9 cellular contexts compared by ENCODE assay signal in genomic region chr7:29177963-29178612, GRCh38. TPM values are rescaled to one million over a fixed set of nuclear protein-coding genes. Genes with fewer than 3 reads are reported as not detected.
DNase-seq lines count a peak whose midpoint lies in the region; ATAC-seq, FAIRE-seq and TF ChIP-seq lines count a peak whose summit lies in the region.
"Had no signal": no experiment of that assay in that cellular context is flagged by ENCODE, and none has a peak within 500 bp of the region (broad histone marks: within the 10 kb centered on the region; RNA-seq: fewer than 3 reads in every experiment).

No MANE protein-coding gene starts in this region.

- intact Hi-C loops in activated naive CD4-positive, alpha-beta T cell treated with anti-CD3 and anti-CD28 coated beads for 36 hours (cut with micrococcal nuclease), result no loop called here
- intact Hi-C loops in mammary epithelial cell (cut with micrococcal nuclease), result no loop called here

- no TSS peak for BruUV-seq in mammary epithelial cell (replicated peaks; lab: Mats Ljungman, UMichigan)

- no peaks in the 10 kb centered on the region for H3K27me3 ChIP-seq in mammary epithelial cell (ENCODE audit: insufficient read depth, low read length)
- H3K27me3 ChIP-seq in mesenchymal stem cell (ENCODE audit: control insufficient read depth in 1 of 2, insufficient read depth in 1 of 2, low read length in 2 of 2), result peaks cover 3 to 9% of the 10 kb centered on the region in 2 experiments

- no peak overlapping the region for H4K8ac ChIP-seq in mesenchymal stem cell (ENCODE audit: low read length)

- in situ Hi-C loops in mammary epithelial cell (cut with MboI; ENCODE audit: low sequenced_read_pairs in 2 of 2), result no loop called here

- no peak overlapping the region for H2BK120ac ChIP-seq in mesenchymal stem cell (ENCODE audit: low read depth, low read length)

- no peak for TF ChIP-seq CTCF in mammary epithelial cell (conservative IDR thresholded peaks at IDR 0.05 in 1 of 2, IDR thresholded peaks at IDR 0.05 in 1 of 2; ENCODE audit: extremely low read depth in 1 of 2, insufficient read depth in 1 of 2, low read depth in 1 of 2, low read length in 2 of 2)

- H3K4ac ChIP-seq in mesenchymal stem cell (ENCODE audit: low read depth in 1 of 2, low read length in 2 of 2), result no peak overlapping the region

- WGBS in mammary epithelial cell (ENCODE audit: low coverage, missing lambda C conversion rate), result 79% methylated on average over 9 of the region's 9 CpGs
- 44% methylated on average over 9 of the region's 9 CpGs for WGBS in mesenchymal stem cell

- H2BK15ac ChIP-seq in mesenchymal stem cell (ENCODE audit: low read depth, poor library complexity, severe bottlenecking), result no peak overlapping the region

- no peak overlapping the region for H3K4me2 ChIP-seq in mammary epithelial cell (ENCODE audit: insufficient read depth, low read depth, low read length)
- H3K4me2 ChIP-seq in mesenchymal stem cell (ENCODE audit: low read length, poor library complexity, severe bottlenecking), result no peak overlapping the region

- H3K4me1 ChIP-seq in mammary epithelial cell (ENCODE audit: insufficient read depth, low read length) (no peaks in the 10 kb centered on the region), mesenchymal stem cell (ENCODE audit: control insufficient read depth, insufficient read depth, low read depth, low read length) (no peaks in the 10 kb centered on the region)

- H4K91ac ChIP-seq in mesenchymal stem cell (ENCODE audit: low read length), result no peak overlapping the region

- H3K4me1 Mint-ChIP-seq in activated naive CD4-positive, alpha-beta T cell treated with anti-CD3 and anti-CD28 coated beads for 36 hours (ENCODE audit: low read depth), result peaks cover 5% of the 10 kb centered on the region

- H3K27ac Mint-ChIP-seq in activated naive CD4-positive, alpha-beta T cell treated with anti-CD3 and anti-CD28 coated beads for 36 hours, result no peak overlapping the region

- DNase-seq in activated naive CD4-positive, alpha-beta T cell treated with anti-CD3 and anti-CD28 coated beads for 36 hours, result peak; percentile 50
- no peak for DNase-seq in activated naive CD4-positive, alpha-beta T cell (lab: John Stamatoyannopoulos, UW)
- DNase-seq in mammary epithelial cell (no peak), mesenchymal stem cell (peak; percentile 61), urothelium cell line (ENCODE audit: low spot score) (peak; percentile 76), COLO668 (lab: John Stamatoyannopoulos, UW; ENCODE audit: unreplicated experiment) (no peak), AG08396 (ENCODE audit: low spot score) (no peak)
- DNase-seq: NCI-H446 treated with DMSO at 0.1 percent for 48 hours had no signal

- H3K9ac ChIP-seq in mammary epithelial cell (ENCODE audit: insufficient read depth, low read length) (no peak overlapping the region), mesenchymal stem cell (ENCODE audit: low read length) (no peak overlapping the region)

- dilution Hi-C loops in mammary epithelial cell (cut with HindIII; ENCODE audit: low sequenced_read_pairs), result no loop called here

- H3K27ac ChIP-seq in mammary epithelial cell (ENCODE audit: insufficient read depth, low read depth, low read length) (no peak overlapping the region), mesenchymal stem cell (ENCODE audit: low read length, poor library complexity, severe bottlenecking) (no peak overlapping the region)

- H3K27me3 Mint-ChIP-seq in activated naive CD4-positive, alpha-beta T cell treated with anti-CD3 and anti-CD28 coated beads for 36 hours (ENCODE audit: low read depth), result peaks cover 14% of the 10 kb centered on the region

- no peak overlapping the region for H2BK5ac ChIP-seq in mesenchymal stem cell (ENCODE audit: low read depth, low read length, poor library complexity, severe bottlenecking)

- no peaks in the 10 kb centered on the region for H3K79me2 ChIP-seq in mammary epithelial cell (ENCODE audit: insufficient read depth, low read length)

- H3K4me3 ChIP-seq in mammary epithelial cell (replicated peaks in 1 of 3; ENCODE audit: insufficient read depth in 1 of 3, low read depth in 2 of 3, low read length in 3 of 3) (no peak overlapping the region), mesenchymal stem cell (ENCODE audit: insufficient read depth in 1 of 2, low read depth in 1 of 2, low read length in 2 of 2) (no peak overlapping the region)

- no peaks in the 10 kb centered on the region for H3K36me3 Mint-ChIP-seq in activated naive CD4-positive, alpha-beta T cell treated with anti-CD3 and anti-CD28 coated beads for 36 hours (ENCODE audit: low read depth)

- no peak overlapping the region for H3K14ac ChIP-seq in mesenchymal stem cell (ENCODE audit: low read length in 2 of 2)

- ATAC-seq in HG03460 (IDR thresholded peaks at IDR 0.05; ENCODE audit: unreplicated experiment), result no peak

- no peaks in the 10 kb centered on the region for H4K20me1 ChIP-seq in mammary epithelial cell (ENCODE audit: insufficient read depth, low read length)

- H3K36me3 ChIP-seq in mammary epithelial cell (ENCODE audit: insufficient read depth, low read length) (no peaks in the 10 kb centered on the region), mesenchymal stem cell (ENCODE audit: control insufficient read depth in 1 of 2, insufficient read depth in 2 of 2, low read depth in 1 of 2, low read length in 2 of 2) (no peaks in the 10 kb centered on the region)

- H3K9me3 ChIP-seq in mammary epithelial cell (replicated peaks; ENCODE audit: insufficient read depth, low read length) (no peaks in the 10 kb centered on the region), mesenchymal stem cell (ENCODE audit: control insufficient read depth, low read length) (no peaks in the 10 kb centered on the region)

- peak overlapping the region; percentile 3 for H2AFZ ChIP-seq in mammary epithelial cell (ENCODE audit: low read depth, low read length)
- H2AFZ ChIP-seq in mesenchymal stem cell (ENCODE audit: low read depth, low read length), result no peak overlapping the region

- H3K4me3 Mint-ChIP-seq in activated naive CD4-positive, alpha-beta T cell treated with anti-CD3 and anti-CD28 coated beads for 36 hours, result no peak overlapping the region

- H3K18ac ChIP-seq in mesenchymal stem cell (ENCODE audit: low read depth in 1 of 2, low read length in 2 of 2), result no peak overlapping the region

- H3K23ac ChIP-seq in mesenchymal stem cell (ENCODE audit: low read length in 2 of 2), result no peak overlapping the region

- peaks cover 2% of the 10 kb centered on the region for H3K9me3 Mint-ChIP-seq in activated naive CD4-positive, alpha-beta T cell treated with anti-CD3 and anti-CD28 coated beads for 36 hours

- peak; percentile 63 for FAIRE-seq in urothelium cell line (lab: Jason Lieb, UNC)

- H3K79me1 ChIP-seq in mesenchymal stem cell (replicated peaks; ENCODE audit: low read length, poor library complexity, severe bottlenecking), result no peaks in the 10 kb centered on the region

- no peak overlapping the region for H2BK12ac ChIP-seq in mesenchymal stem cell (ENCODE audit: low read length in 2 of 2)

- H2AK5ac ChIP-seq in mesenchymal stem cell (ENCODE audit: low read length, severe bottlenecking), result no peak overlapping the region

- CTCF ChIA-PET in activated naive CD4-positive, alpha-beta T cell treated with anti-CD3 and anti-CD28 coated beads for 36 hours (lab: Charles Lee), result interaction anchor here (0.7 to 1.8 kb wide), 2 partner anchors 10 to 59 kb away, joined by 3 to 8 read pairs; no protein-coding TSS in a partner anchor
- CTCF ChIA-PET in mammary epithelial cell (lab: Charles Lee; ENCODE audit: low non-redundant PET), result interaction anchor here (0.6 kb wide), 1 partner anchor 411 kb away, joined by 7 read pairs; no protein-coding TSS in a partner anchor

RNA-seq across cellular contexts. Expression of gene CHN2, which starts 16.5 kb away (rescaled TPM):
- total RNA-seq in activated naive CD4-positive, alpha-beta T cell treated with anti-CD3 and anti-CD28 coated beads for 36 hours, result not detected
- total RNA-seq in mammary epithelial cell, result not detected
- 0.17 TPM for polyA plus RNA-seq in mammary epithelial cell
- polyA minus RNA-seq in mammary epithelial cell, result not detected
- 0.79 TPM for polyA plus RNA-seq in mesenchymal stem cell (2013, experiment 1 of 2)
- polyA plus RNA-seq in mesenchymal stem cell (2013, experiment 2 of 2), result 0.70 TPM

RNA-seq across cellular contexts. Expression of gene CPVL, which starts 31.8 kb away (rescaled TPM):
- total RNA-seq in activated naive CD4-positive, alpha-beta T cell treated with anti-CD3 and anti-CD28 coated beads for 36 hours, result not detected
- not detected for total RNA-seq in mammary epithelial cell
- polyA plus RNA-seq in mammary epithelial cell, result 0.57 TPM
- not detected for polyA minus RNA-seq in mammary epithelial cell
- 1.1 TPM for polyA plus RNA-seq in mesenchymal stem cell (2013, experiment 1 of 2)
- 1.2 TPM for polyA plus RNA-seq in mesenchymal stem cell (2013, experiment 2 of 2)

Comparison
In these comparisons a context has a peak if more than half of its experiments do, and no peak if none do; other contexts are left out.
1. DNase-seq: peak in activated naive CD4-positive, alpha-beta T cell treated with anti-CD3 and anti-CD28 coated beads for 36 hours (single experiment), mesenchymal stem cell (single experiment) and urothelium cell line (single experiment); none in activated naive CD4-positive, alpha-beta T cell (0 of 4), mammary epithelial cell (single experiment), COLO668 (single experiment) and AG08396 (single experiment).